ENCODE assay signal across 14 cellular contexts in genomic region chr22:25483931-25484330, GRCh38.
A peak's percentile ranks its signal among the peaks of the same experiment; 100 is the strongest.
DNase-seq lines count a peak whose midpoint lies in the region; TF ChIP-seq lines count a peak whose summit lies in the region.
"Had no signal": no experiment of that assay in that cellular context is flagged by ENCODE, and none has a peak within 500 bp of the region (broad histone marks: within the 10 kb centered on the region; RNA-seq: fewer than 3 reads in every experiment).

No MANE protein-coding gene starts in this region.

- intact Hi-C loops in activated CD4-positive, alpha-beta memory T cell treated with anti-CD3 and anti-CD28 coated beads for 36 hours (cut with micrococcal nuclease), result loop anchor here (1.0 to 10.0 kb wide), 2 partner anchors 81 to 188 kb away; partner anchors contain the start of gene GRK3
- intact Hi-C loops in Calu3 (cut with micrococcal nuclease; ENCODE audit: unreplicated experiment), result no loop called here

- no peaks in the 10 kb centered on the region for H3K27me3 Mint-ChIP-seq in activated CD4-positive, alpha-beta memory T cell treated with anti-CD3 and anti-CD28 coated beads for 36 hours
- H3K27me3 Mint-ChIP-seq in activated CD4-positive, alpha-beta memory T cell treated with anti-CD3 and anti-CD28 coated beads, Interleukin-2, amount 10 ng/mL, durations not matched to agents 7 days and 5 days, result no peaks in the 10 kb centered on the region
- no peaks in the 10 kb centered on the region for H3K27me3 Mint-ChIP-seq in Calu3 (ENCODE audit: unreplicated experiment)
- H3K27me3 Mint-ChIP-seq in activated naive CD8-positive, alpha-beta T cell, result no peaks in the 10 kb centered on the region
- peaks cover 3% of the 10 kb centered on the region for H3K27me3 Mint-ChIP-seq in glutamatergic neuron (ENCODE audit: unreplicated experiment)
- H3K27me3 Mint-ChIP-seq: CD8-positive, alpha-beta memory T cell had no signal

- CTCF ChIA-PET in activated CD4-positive, alpha-beta memory T cell treated with anti-CD3 and anti-CD28 coated beads for 36 hours (lab: Charles Lee), result interaction anchor here (1.1 to 1.2 kb wide), 2 partner anchors 21 to 34 kb away, joined by 3 read pairs; no protein-coding TSS in a partner anchor
- CTCF ChIA-PET in activated CD4-positive, alpha-beta memory T cell treated with anti-CD3 and anti-CD28 coated beads, Interleukin-2, amount 10 ng/mL, durations not matched to agents 7 days and 5 days (lab: Charles Lee), result interaction anchor here (1.9 kb wide), 1 partner anchor 22 kb away, joined by 4 read pairs; no protein-coding TSS in a partner anchor
- CTCF ChIA-PET in Calu3 (lab: Charles Lee), result interaction anchor here (1.3 kb wide), 1 partner anchor 289 kb away, joined by 3 read pairs; no protein-coding TSS in a partner anchor

- no peaks in the 10 kb centered on the region for H3K27me3 ChIP-seq in layer of hippocampus (ENCODE audit: control insufficient read depth, insufficient read depth, low read length)
- H3K27me3 ChIP-seq: BLaER1 treated with 17β-estradiol and CSF1 and Interleukin-3, amounts not matched to agents 10 nM and 100 nM had no signal

- peaks cover 43% of the 10 kb centered on the region for H3K4me1 Mint-ChIP-seq in activated CD4-positive, alpha-beta memory T cell treated with anti-CD3 and anti-CD28 coated beads for 36 hours (ENCODE audit: low read depth)
- peaks cover 29% of the 10 kb centered on the region for H3K4me1 Mint-ChIP-seq in activated CD4-positive, alpha-beta memory T cell treated with anti-CD3 and anti-CD28 coated beads, Interleukin-2, amount 10 ng/mL, durations not matched to agents 7 days and 5 days
- peaks cover 53% of the 10 kb centered on the region for H3K4me1 Mint-ChIP-seq in Calu3 (ENCODE audit: low read depth, unreplicated experiment)
- peaks cover 45% of the 10 kb centered on the region for H3K4me1 Mint-ChIP-seq in activated naive CD8-positive, alpha-beta T cell (ENCODE audit: low read depth)
- peaks cover 4% of the 10 kb centered on the region for H3K4me1 Mint-ChIP-seq in glutamatergic neuron (ENCODE audit: low read depth, unreplicated experiment)

- no peak for DNase-seq in activated CD4-positive, alpha-beta memory T cell treated with anti-CD3 and anti-CD28 coated beads for 36 hours
- DNase-seq in activated CD4-positive, alpha-beta memory T cell treated with anti-CD3 and anti-CD28 coated beads, Interleukin-2, amount 10 ng/mL, durations not matched to agents 7 days and 5 days, result no peak
- no peak for DNase-seq in Calu3
- no peak for DNase-seq in glutamatergic neuron
- no peak for DNase-seq in NCI-H1092 (lab: John Stamatoyannopoulos, UW)
- no peak for DNase-seq in NCI-H82 treated with DMSO at 0.1 percent for 48 hours (lab: John Stamatoyannopoulos, UW; ENCODE audit: unreplicated experiment)
- DNase-seq: CD8-positive, alpha-beta memory T cell; NCI-H1436 treated with DMSO at 0.1 percent for 48 hours; NCI-H510A; NCI-H774; PC-3 had no signal

- no peaks in the 10 kb centered on the region for H3K9me3 Mint-ChIP-seq in activated CD4-positive, alpha-beta memory T cell treated with anti-CD3 and anti-CD28 coated beads for 36 hours
- no peaks in the 10 kb centered on the region for H3K9me3 Mint-ChIP-seq in activated CD4-positive, alpha-beta memory T cell treated with anti-CD3 and anti-CD28 coated beads, Interleukin-2, amount 10 ng/mL, durations not matched to agents 7 days and 5 days
- H3K9me3 Mint-ChIP-seq in Calu3 (ENCODE audit: low read depth, unreplicated experiment) (no peaks in the 10 kb centered on the region), glutamatergic neuron (ENCODE audit: unreplicated experiment) (no peaks in the 10 kb centered on the region)
- no peaks in the 10 kb centered on the region for H3K9me3 Mint-ChIP-seq in activated naive CD8-positive, alpha-beta T cell (ENCODE audit: low read depth)
- H3K9me3 Mint-ChIP-seq: CD8-positive, alpha-beta memory T cell had no signal

- H3K4me3 Mint-ChIP-seq in activated CD4-positive, alpha-beta memory T cell treated with anti-CD3 and anti-CD28 coated beads for 36 hours, result no peak overlapping the region
- H3K4me3 Mint-ChIP-seq in activated CD4-positive, alpha-beta memory T cell treated with anti-CD3 and anti-CD28 coated beads, Interleukin-2, amount 10 ng/mL, durations not matched to agents 7 days and 5 days, result no peak overlapping the region
- H3K4me3 Mint-ChIP-seq in Calu3 (ENCODE audit: low read depth, unreplicated experiment), result no peak overlapping the region
- H3K4me3 Mint-ChIP-seq in activated naive CD8-positive, alpha-beta T cell, result no peak overlapping the region
- no peak overlapping the region for H3K4me3 Mint-ChIP-seq in glutamatergic neuron (ENCODE audit: unreplicated experiment)
- H3K4me3 Mint-ChIP-seq: CD8-positive, alpha-beta memory T cell had no signal

- peaks cover 44% of the 10 kb centered on the region for H3K36me3 Mint-ChIP-seq in activated CD4-positive, alpha-beta memory T cell treated with anti-CD3 and anti-CD28 coated beads for 36 hours
- peaks cover 40% of the 10 kb centered on the region for H3K36me3 Mint-ChIP-seq in activated CD4-positive, alpha-beta memory T cell treated with anti-CD3 and anti-CD28 coated beads, Interleukin-2, amount 10 ng/mL, durations not matched to agents 7 days and 5 days (ENCODE audit: low read depth)
- H3K36me3 Mint-ChIP-seq in Calu3 (ENCODE audit: insufficient read depth, unreplicated experiment) (peaks cover 28% of the 10 kb centered on the region), glutamatergic neuron (ENCODE audit: unreplicated experiment) (peaks cover 16% of the 10 kb centered on the region)
- H3K36me3 Mint-ChIP-seq in activated naive CD8-positive, alpha-beta T cell, result peaks cover 38% of the 10 kb centered on the region

- H3K27ac ChIP-seq in layer of hippocampus (ENCODE audit: low read depth, low read length), result peak overlapping the region; percentile 32
- H3K27ac ChIP-seq: BLaER1 treated with 17β-estradiol and CSF1 and Interleukin-3, amounts not matched to agents 10 nM and 100 nM had no signal

- H3K27ac Mint-ChIP-seq in activated CD4-positive, alpha-beta memory T cell treated with anti-CD3 and anti-CD28 coated beads for 36 hours, result peak overlapping the region; percentile 11
- no peak overlapping the region for H3K27ac Mint-ChIP-seq in activated CD4-positive, alpha-beta memory T cell treated with anti-CD3 and anti-CD28 coated beads, Interleukin-2, amount 10 ng/mL, durations not matched to agents 7 days and 5 days
- H3K27ac Mint-ChIP-seq in Calu3 (ENCODE audit: unreplicated experiment) (peak overlapping the region; percentile 5), glutamatergic neuron (ENCODE audit: unreplicated experiment) (no peak overlapping the region)
- H3K27ac Mint-ChIP-seq in activated naive CD8-positive, alpha-beta T cell, result peak overlapping the region; percentile 82
- H3K27ac Mint-ChIP-seq: CD8-positive, alpha-beta memory T cell had no signal

- TF ChIP-seq CTCF in Calu3 (IDR thresholded peaks at IDR 0.05; ENCODE audit: unreplicated experiment) (no peak), glutamatergic neuron (IDR thresholded peaks at IDR 0.05; ENCODE audit: partially characterized antibody, unreplicated experiment) (no peak)

- no TSS peak for BruUV-seq in Calu3 (replicated peaks; lab: Mats Ljungman, UMichigan)

- POLR2A ChIA-PET in activated CD4-positive, alpha-beta memory T cell treated with anti-CD3 and anti-CD28 coated beads for 36 hours (lab: Charles Lee), result interaction anchor here (0.6 kb wide), 1 partner anchor 98 kb away, joined by 3 read pairs; no protein-coding TSS in a partner anchor
- POLR2A ChIA-PET in activated CD4-positive, alpha-beta memory T cell treated with anti-CD3 and anti-CD28 coated beads, Interleukin-2, amount 10 ng/mL, durations not matched to agents 7 days and 5 days (lab: Charles Lee), result no interaction called here

Comparison
In these comparisons a context has a peak if more than half of its experiments do, and no peak if none do; other contexts are left out.
1. H3K27ac Mint-ChIP-seq: peak in activated CD4-positive, alpha-beta memory T cell treated with anti-CD3 and anti-CD28 coated beads for 36 hours (single experiment), Calu3 (single experiment) and activated naive CD8-positive, alpha-beta T cell (single experiment); none in activated CD4-positive, alpha-beta memory T cell treated with anti-CD3 and anti-CD28 coated beads, Interleukin-2, amount 10 ng/mL, durations not matched to agents 7 days and 5 days (single experiment) and glutamatergic neuron (single experiment).